25 cellular contexts compared by ENCODE assay signal in genomic region chr13:95862401-95862800, GRCh38.
A peak's percentile ranks its signal among the peaks of the same experiment; 100 is the strongest.
DNase-seq lines count a peak whose midpoint lies in the region; ATAC-seq and TF ChIP-seq lines count a peak whose summit lies in the region.
"Had no signal": no experiment of that assay in that cellular context is flagged by ENCODE, and none has a peak within 500 bp of the region (broad histone marks: within the 10 kb centered on the region; RNA-seq: fewer than 3 reads in every experiment).

No MANE protein-coding gene starts in this region.

- H2AK5ac ChIP-seq in trophoblast cell (ENCODE audit: low read length): no peak overlapping the region

- intact Hi-C loops in left ventricle myocardium superior (cut with micrococcal nuclease): no loop called here

- H3K27ac Mint-ChIP-seq in stimulated activated memory B cell treated with anti-CD40 and anti-IgM and Interleukin-4, amounts not matched to agents 10 μg/mL and 1 μg/mL and 100 μg/mL, for 72 hours: no peak overlapping the region
- H3K27ac Mint-ChIP-seq: CD4-positive, alpha-beta memory T cell had no signal

- H3K9me3 ChIP-seq in trophoblast cell (ENCODE audit: insufficient read depth, low read depth, low read length): no peaks in the 10 kb centered on the region
- H3K9me3 ChIP-seq: A549, SJCRH30 had no signal

- no peak overlapping the region for H2BK12ac ChIP-seq in trophoblast cell (ENCODE audit: low read length)

- H3K79me2 ChIP-seq in trophoblast cell (ENCODE audit: control insufficient read depth, insufficient read depth, low read length, poor library complexity): no peaks in the 10 kb centered on the region

- no peaks in the 10 kb centered on the region for H3K27me3 ChIP-seq in trophoblast cell (ENCODE audit: insufficient read depth, low read length)
- H3K27me3 ChIP-seq: SJCRH30 had no signal

- no peak overlapping the region for H3K4me3 Mint-ChIP-seq in stimulated activated memory B cell treated with anti-CD40 and anti-IgM and Interleukin-4, amounts not matched to agents 10 μg/mL and 1 μg/mL and 100 μg/mL, for 72 hours
- H3K4me3 Mint-ChIP-seq: CD4-positive, alpha-beta memory T cell had no signal

- no peak overlapping the region for H4K91ac ChIP-seq in trophoblast cell (ENCODE audit: low read depth, low read length)

- no peaks in the 10 kb centered on the region for H3K9me3 Mint-ChIP-seq in stimulated activated memory B cell treated with anti-CD40 and anti-IgM and Interleukin-4, amounts not matched to agents 10 μg/mL and 1 μg/mL and 100 μg/mL, for 72 hours
- H3K9me3 Mint-ChIP-seq: CD4-positive, alpha-beta memory T cell had no signal

- H3K14ac ChIP-seq in trophoblast cell (ENCODE audit: low read length): no peak overlapping the region

- no peak overlapping the region for H3K9ac ChIP-seq in trophoblast cell (ENCODE audit: low read length)

- TF ChIP-seq CTCF in fibroblast of mammary gland (conservative IDR thresholded peaks at IDR 0.05; ENCODE audit: control insufficient read depth, insufficient read depth, low read depth, low read length): no peak

- H3K27me3 Mint-ChIP-seq in stimulated activated memory B cell treated with anti-CD40 and anti-IgM and Interleukin-4, amounts not matched to agents 10 μg/mL and 1 μg/mL and 100 μg/mL, for 72 hours: no peaks in the 10 kb centered on the region

- H3K4me2 ChIP-seq in trophoblast cell (ENCODE audit: low read length): no peak overlapping the region
- H3K4me2 ChIP-seq: A549 had no signal

- no peak overlapping the region for H4K12ac ChIP-seq in trophoblast cell (ENCODE audit: low read depth, low read length)

- H3K18ac ChIP-seq in trophoblast cell (ENCODE audit: low read length): no peak overlapping the region

- no peaks in the 10 kb centered on the region for H3K4me1 Mint-ChIP-seq in stimulated activated memory B cell treated with anti-CD40 and anti-IgM and Interleukin-4, amounts not matched to agents 10 μg/mL and 1 μg/mL and 100 μg/mL, for 72 hours
- H3K4me1 Mint-ChIP-seq: CD4-positive, alpha-beta memory T cell had no signal

- no peaks in the 10 kb centered on the region for H3K79me1 ChIP-seq in trophoblast cell (ENCODE audit: low read length)

- H3K23ac ChIP-seq in trophoblast cell (ENCODE audit: low read length): no peak overlapping the region

- H3K4ac ChIP-seq in trophoblast cell (ENCODE audit: low read depth, low read length): no peak overlapping the region

- H4K8ac ChIP-seq in trophoblast cell (ENCODE audit: low read depth, low read length): no peak overlapping the region

- H3K27ac ChIP-seq in trophoblast cell (ENCODE audit: low read depth, low read length): no peak overlapping the region
- H3K27ac ChIP-seq: A549, HL-60, SJCRH30 had no signal

- H3K4me1 ChIP-seq in trophoblast cell (ENCODE audit: control insufficient read depth in 1 of 2, insufficient read depth in 2 of 2, low read length in 2 of 2): no peaks in the 10 kb centered on the region
- H3K4me1 ChIP-seq: A549, SJCRH30 had no signal

- H2AFZ ChIP-seq in trophoblast cell (ENCODE audit: insufficient read depth, low read length, poor library complexity): no peak overlapping the region

- peak; percentile 34 for ATAC-seq in stimulated activated memory B cell treated with anti-CD40 and anti-IgM and Interleukin-4, amounts not matched to agents 10 μg/mL and 1 μg/mL and 100 μg/mL, for 72 hours
- ATAC-seq in GM19397 (IDR thresholded peaks at IDR 0.05; ENCODE audit: unreplicated experiment) (no peak), left ventricle myocardium superior (no peak)
- ATAC-seq: A549, GM12878, HCT116, SK-N-SH treated with all-trans-retinoic acid at 6 μM for 48 hours had no signal

- H3K36me3 ChIP-seq in trophoblast cell (ENCODE audit: control insufficient read depth in 1 of 2, insufficient read depth in 2 of 2, low read length in 2 of 2): peaks cover 0 to 3% of the 10 kb centered on the region in 2 experiments

- H3K4me3 ChIP-seq in fibroblast of mammary gland (ENCODE audit: control insufficient read depth, low read depth, low read length) (no peak overlapping the region), trophoblast cell (ENCODE audit: low read depth, low read length) (no peak overlapping the region)
- H3K4me3 ChIP-seq: A549, GM12878, SJCRH30 had no signal

- no peak overlapping the region for H2BK5ac ChIP-seq in trophoblast cell (ENCODE audit: low read depth, low read length, poor library complexity)

- no peak overlapping the region for H2BK120ac ChIP-seq in trophoblast cell (ENCODE audit: insufficient read depth, low read length, poor library complexity)

- no peaks in the 10 kb centered on the region for H3K36me3 Mint-ChIP-seq in stimulated activated memory B cell treated with anti-CD40 and anti-IgM and Interleukin-4, amounts not matched to agents 10 μg/mL and 1 μg/mL and 100 μg/mL, for 72 hours
- H3K36me3 Mint-ChIP-seq: CD4-positive, alpha-beta memory T cell had no signal

- DNase-seq in EH (ENCODE audit: low read depth) (peak; percentile 24), M059J (ENCODE audit: low read depth) (peak; percentile 30), fibroblast of mammary gland (ENCODE audit: low read depth) (peak; percentile 2), trophoblast cell (no peak), left ventricle myocardium superior (no peak)
- DNase-seq: C1 segment of cervical spinal cord; CD4-positive, alpha-beta memory T cell; COR-L47; DMS53; GDM1; Karpas-422; NCI-H1048; NCI-H1417; NCI-H1694; NCI-H2029 treated with DMSO at 0.1 percent for 48 hours; NCI-H2227 treated with DMSO at 0.1 percent for 48 hours; NCI-H774; SJCRH30 had no signal

Comparison
In these comparisons a context has a peak if more than half of its experiments do, and no peak if none do; other contexts are left out.
1. DNase-seq: peak in EH (single experiment), M059J (single experiment) and fibroblast of mammary gland (single experiment); none in trophoblast cell (0 of 2) and left ventricle myocardium superior (single experiment).